In the genomic region with DNA sequence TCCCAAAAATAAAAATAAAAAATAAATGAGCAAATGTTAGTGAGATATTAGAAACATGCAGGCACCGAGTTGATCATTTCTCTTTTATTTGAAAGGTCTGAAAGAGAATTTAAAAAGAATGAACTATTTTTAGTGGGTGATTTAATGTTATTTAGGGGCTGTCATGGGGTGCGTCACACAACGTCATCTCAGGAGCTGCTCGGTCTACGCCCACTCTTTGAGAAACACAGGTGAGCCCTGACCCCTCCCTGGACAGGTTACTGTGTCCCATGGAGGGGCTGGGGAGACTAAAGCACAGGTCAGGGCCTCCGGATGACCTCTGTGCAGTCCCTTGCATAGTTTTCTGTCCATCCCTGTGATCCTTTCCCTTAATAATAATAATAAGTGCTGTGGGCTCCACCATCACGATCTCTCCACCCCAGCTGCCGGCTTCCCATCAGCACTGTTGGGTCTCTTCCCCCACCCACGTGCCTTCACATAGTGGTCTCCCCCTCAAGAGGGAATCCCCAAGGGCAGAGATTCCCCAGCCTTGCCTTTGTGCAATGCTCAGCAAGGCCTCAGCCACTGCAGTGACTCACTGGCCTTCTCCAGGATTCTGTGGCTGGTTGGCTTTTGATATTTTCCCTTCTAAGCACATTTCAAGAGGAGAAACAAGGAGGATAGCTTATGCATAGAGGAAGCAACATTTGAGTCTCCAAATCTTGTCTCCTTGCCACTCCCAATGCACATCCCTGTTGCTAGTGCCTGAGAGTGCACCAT, we compare ENCODE assay signal across 23 cellular contexts.
A peak's percentile ranks its signal among the peaks of the same experiment; 100 is the strongest.
DNase-seq lines count a peak whose midpoint lies in the region; ATAC-seq, FAIRE-seq and TF ChIP-seq lines count a peak whose summit lies in the region.
"Had no signal": no experiment of that assay in that cellular context is flagged by ENCODE, and none has a peak within 500 bp of the region (broad histone marks: within the 10 kb centered on the region; RNA-seq: fewer than 3 reads in every experiment).

No MANE protein-coding gene starts in this region.

- TF ChIP-seq EP300 in upper lobe of left lung (IDR thresholded peaks at IDR 0.05) = no peak

- ATAC-seq in RWPE2 (ENCODE audit: low read depth) (peak; percentile 57; the same call in 2 of the 3 replicates), upper lobe of left lung (ENCODE audit: low FRiP score in 2 of 2) (no peak), HG03439 (IDR thresholded peaks at IDR 0.05; ENCODE audit: unreplicated experiment) (no peak), GM21576 (IDR thresholded peaks at IDR 0.05; ENCODE audit: unreplicated experiment) (no peak)

- H3K36me3 ChIP-seq in RWPE2 (ENCODE audit: low read depth) (no peaks in the 10 kb centered on the region), upper lobe of left lung (no peaks in the 10 kb centered on the region)
- H3K36me3 ChIP-seq: BE2C, colonic mucosa, left ventricle myocardium inferior, sigmoid colon, SJSA1 had no signal

- no peak for TF ChIP-seq CTCF in GM10266 (IDR thresholded peaks at IDR 0.05; ENCODE audit: control insufficient read depth, insufficient read depth, low read depth, missing control alignments)
- TF ChIP-seq CTCF in RWPE2 (IDR thresholded peaks at IDR 0.05; ENCODE audit: poor library complexity, severe bottlenecking) = no peak
- TF ChIP-seq CTCF in epithelial cell of proximal tubule (conservative IDR thresholded peaks at IDR 0.05; ENCODE audit: low read depth, low read length) = no peak
- no peak for TF ChIP-seq CTCF in upper lobe of left lung (IDR thresholded peaks at IDR 0.05)

- 67 to 79% methylated on average over 8 to 9 of the region's 9 CpGs for WGBS in upper lobe of left lung, 2 donors

- H3K27ac ChIP-seq in RWPE2 (ENCODE audit: poor library complexity, severe bottlenecking) (no peak overlapping the region), upper lobe of left lung (no peak overlapping the region)
- H3K27ac ChIP-seq: colonic mucosa, left ventricle myocardium inferior, PC-9, sigmoid colon, SJSA1 had no signal

- DNase-seq in GM10266 (ENCODE audit: extremely low spot score) (peak; percentile 34), RWPE2 (ENCODE audit: low spot score) (no peak), epithelial cell of proximal tubule (ENCODE audit: low read depth) (peak; percentile 32), non-pigmented ciliary epithelial cell (ENCODE audit: low read depth) (peak; percentile 20), upper lobe of left lung (no peak), RCC 7860 (ENCODE audit: low spot score) (no peak)
- DNase-seq: activated B cell treated with CpG ODN at 0.5 μM for 24 hours; activated effector memory CD4-positive, alpha-beta T cell treated with Interleukin-2 at 50 U/mL for 16 hours; anterior cingulate cortex; BE2C; Calu3; colonic mucosa; GDM1; left ventricle myocardium inferior; MM.1S; NCI-H82; PC-9; sigmoid colon; stimulated activated CD4-positive, alpha-beta T cell treated with anti-CD3 and anti-CD28 coated beads, Interleukin-2, amount 100 ng/mL, for 24 hours had no signal

- H3K27me3 ChIP-seq in RWPE2 (ENCODE audit: insufficient read depth, poor library complexity, severe bottlenecking) = no peaks in the 10 kb centered on the region
- H3K27me3 ChIP-seq in upper lobe of left lung = no peaks in the 10 kb centered on the region
- H3K27me3 ChIP-seq: BE2C, colonic mucosa, sigmoid colon had no signal

- H3K4me1 ChIP-seq in RWPE2 (ENCODE audit: insufficient read depth, poor library complexity, severe bottlenecking) = no peaks in the 10 kb centered on the region
- no peaks in the 10 kb centered on the region for H3K4me1 ChIP-seq in upper lobe of left lung
- H3K4me1 ChIP-seq: BE2C, colonic mucosa, left ventricle myocardium inferior, sigmoid colon, SJSA1 had no signal

- TF ChIP-seq POLR2A in upper lobe of left lung (IDR thresholded peaks at IDR 0.05) = no peak

- H3K4me3 ChIP-seq in RWPE2 (ENCODE audit: severe bottlenecking) = no peak overlapping the region
- no peak overlapping the region for H3K4me3 ChIP-seq in epithelial cell of proximal tubule (ENCODE audit: low read depth, low read length)
- no peak overlapping the region for H3K4me3 ChIP-seq in upper lobe of left lung
- H3K4me3 ChIP-seq: colonic mucosa, left ventricle myocardium inferior, PC-9, sigmoid colon, SJSA1 had no signal

- H3K9me3 ChIP-seq in RWPE2 (ENCODE audit: severe bottlenecking) (no peaks in the 10 kb centered on the region), upper lobe of left lung (peaks cover 0 to 5% (median 0%) of the 10 kb centered on the region in 4 donors)
- H3K9me3 ChIP-seq: BE2C, colonic mucosa, sigmoid colon had no signal

- no peak for FAIRE-seq in RCC 7860 (lab: Jason Lieb, UNC)
- FAIRE-seq: endometrium had no signal

Comparison
In these comparisons a context has a peak if more than half of its experiments do, and no peak if none do; other contexts are left out.
1. DNase-seq: peak in GM10266 (single experiment), epithelial cell of proximal tubule (single experiment) and non-pigmented ciliary epithelial cell (single experiment); none in RWPE2 (single experiment), upper lobe of left lung (0 of 2) and RCC 7860 (single experiment).